In genomic region chr2:241775223-241776177, GRCh38 we compare ENCODE assay signal across 1 cellular context.
A peak's percentile ranks its signal among the peaks of the same experiment; 100 is the strongest.
TF ChIP-seq lines count a peak whose summit lies in the region.

No MANE protein-coding gene starts in this region.

TF ChIP-seq in HepG2, 621 proteins besides CTCF, POLR2A, EP300 and RAD21 (continued from another document):
- TF ChIP-seq MAX (IDR thresholded peaks at IDR 0.05), result peak; percentile 69; the same call in 1 of the 2 replicates
- TF ChIP-seq FOXJ3 (CRISPR knock-in tag; IDR thresholded peaks at IDR 0.05; ENCODE audit: borderline replicate concordance), result no peak
- TF ChIP-seq BRD4 (CRISPR knock-in tag; IDR thresholded peaks at IDR 0.05), result 0 out of 2 replicates have a peak, but pooled peaks have one; percentile 8
- no peak for TF ChIP-seq SNAI1 (CRISPR knock-in tag; IDR thresholded peaks at IDR 0.05; ENCODE audit: borderline replicate concordance)
- peak; percentile 32 for TF ChIP-seq ZNF883 (CRISPR knock-in tag; IDR thresholded peaks at IDR 0.05; ENCODE audit: not compliant biosample characterization)
- TF ChIP-seq SKIL (CRISPR knock-in tag; IDR thresholded peaks at IDR 0.05; ENCODE audit: borderline replicate concordance), result peak; percentile 58; the same call in 1 of the 2 replicates
- TF ChIP-seq ZBTB7B (CRISPR knock-in tag; IDR thresholded peaks at IDR 0.05), result peak; percentile 6; the same call in 1 of the 2 replicates
- peak; percentile 86; the same call in 1 of the 2 replicates for TF ChIP-seq CHCHD3 (CRISPR knock-in tag; IDR thresholded peaks at IDR 0.05)
- TF ChIP-seq NR2F6 (IDR thresholded peaks at IDR 0.05), result peak; percentile 81
- TF ChIP-seq NR2F6 (CRISPR knock-in tag; IDR thresholded peaks at IDR 0.05), result no peak; the same call in 1 of the 2 replicates
- TF ChIP-seq IRF2 (CRISPR knock-in tag; IDR thresholded peaks at IDR 0.05), result 0 out of 2 replicates have a peak, but pooled peaks have one; percentile 19
- peak; percentile 72 for TF ChIP-seq AGO2 (optimal IDR thresholded peaks at IDR 0.05; ENCODE audit: low read depth, low read length)
- peak; percentile 87 for TF ChIP-seq RARA (CRISPR knock-in tag; IDR thresholded peaks at IDR 0.05)
- 0 out of 2 replicates have a peak, but pooled peaks have one; percentile 62 for TF ChIP-seq ZFP36L2 (CRISPR knock-in tag; IDR thresholded peaks at IDR 0.05)
- TF ChIP-seq HOXA3 (CRISPR knock-in tag; IDR thresholded peaks at IDR 0.05), result peak; percentile 16; the same call in 1 of the 2 replicates
TF ChIP-seq in HepG2: peak in this region for 89.
